Comparison of ENCODE assay signal across 33 cellular contexts in genomic region chr17:50981279-50981678, GRCh38.
"Had no signal": no experiment of that assay in that cellular context is flagged by ENCODE, and none has a peak within 500 bp of the region (broad histone marks: within the 10 kb centered on the region; RNA-seq: fewer than 3 reads in every experiment).

No MANE protein-coding gene starts in this region.

- DNase-seq: activated effector memory CD4-positive, alpha-beta T cell treated with anti-CD3 and anti-CD28 coated beads, Interleukin-2, amount 50 U/mL, for 16 hours; activated effector memory CD4-positive, alpha-beta T cell treated with Interleukin-2 at 50 U/mL for 16 hours; activated gamma-delta T cell; activated gamma-delta T cell treated with Interleukin-2 at 50 U/mL for 16 hours; activated naive CD4-positive, alpha-beta T cell; activated naive CD4-positive, alpha-beta T cell treated with anti-CD3 and anti-CD28 coated beads for 36 hours; activated naive CD4-positive, alpha-beta T cell treated with anti-CD3 and anti-CD28 coated beads, Interleukin-2, amount 10 ng/mL, durations not matched to agents 7 days and 5 days; activated naive CD4-positive, alpha-beta T cell treated with anti-CD3 and anti-CD28 coated beads, Interleukin-2, amount 50 U/mL, for 16 hours; activated naive CD4-positive, alpha-beta T cell treated with Interleukin-2 at 50 U/mL for 16 hours; activated naive CD8-positive, alpha-beta T cell treated with anti-CD3 and anti-CD28 coated beads for 36 hours; activated naive CD8-positive, alpha-beta T cell treated with anti-CD3 and anti-CD28 coated beads, Interleukin-2, amount 10 ng/mL, durations not matched to agents 7 days and 5 days; activated naive CD8-positive, alpha-beta T cell treated with anti-CD3 and anti-CD28 coated beads, Interleukin-2, amount 50 U/mL, for 24 hours; activated T-cell treated with anti-CD3 and anti-CD28 coated beads, Interleukin-2, amount 50 U/mL, for 24 hours; activated T-cell treated with anti-CD3 and anti-CD28 coated beads, Interleukin-2, amount 50 U/mL, for 4 hours; activated T-cell treated with anti-CD3 and anti-CD28 coated beads, Interleukin-2, amount 50 U/mL, for 48 hours; activated T-cell treated with anti-CD3 and anti-CD28 coated beads, Interleukin-2, amount 50 U/mL, for 72 hours; adrenal gland; amniotic stem cell; amygdala; anterior cingulate cortex; aorta; body of pancreas; brain microvascular endothelial cell; caudate nucleus; central memory CD4-positive, alpha-beta T cell; cerebellar nuclear complex had no signal

- H3K4me1 ChIP-seq: adrenal gland, ascending aorta, body of pancreas, breast epithelium had no signal

- ATAC-seq: activated naive CD4-positive, alpha-beta T cell treated with anti-CD3 and anti-CD28 coated beads, Interleukin-2, amount 50 U/mL, for 72 hours; activated naive CD8-positive, alpha-beta T cell treated with anti-CD3 and anti-CD28 coated beads, Interleukin-2, amount 50 U/mL, for 24 hours; activated T-cell treated with anti-CD3 and anti-CD28 coated beads, Interleukin-2, amount 50 U/mL, for 4 hours; activated T-cell treated with anti-CD3 and anti-CD28 coated beads, Interleukin-2, amount 50 U/mL, for 72 hours; activated T-helper 17 cell treated with anti-CD3 and anti-CD28 coated beads, Interleukin-2, amount 50 U/mL, for 72 hours; body of pancreas had no signal

- H3K4me3 ChIP-seq: adrenal gland, ascending aorta, body of pancreas, breast epithelium, cardiac muscle cell had no signal

- H3K27me3 ChIP-seq: adrenal gland, ascending aorta, body of pancreas, brain microvascular endothelial cell, breast epithelium, cardiac muscle cell had no signal

- H3K27ac ChIP-seq: adrenal gland, ascending aorta, body of pancreas, brain microvascular endothelial cell, breast epithelium, cardiac muscle cell had no signal

- H3K9me3 ChIP-seq: adrenal gland, ascending aorta, body of pancreas, breast epithelium had no signal

- FAIRE-seq: astrocyte, bronchial epithelial cell had no signal

- H3K36me3 ChIP-seq: breast epithelium had no signal
